25 cellular contexts compared by ENCODE assay signal in the genomic region with DNA sequence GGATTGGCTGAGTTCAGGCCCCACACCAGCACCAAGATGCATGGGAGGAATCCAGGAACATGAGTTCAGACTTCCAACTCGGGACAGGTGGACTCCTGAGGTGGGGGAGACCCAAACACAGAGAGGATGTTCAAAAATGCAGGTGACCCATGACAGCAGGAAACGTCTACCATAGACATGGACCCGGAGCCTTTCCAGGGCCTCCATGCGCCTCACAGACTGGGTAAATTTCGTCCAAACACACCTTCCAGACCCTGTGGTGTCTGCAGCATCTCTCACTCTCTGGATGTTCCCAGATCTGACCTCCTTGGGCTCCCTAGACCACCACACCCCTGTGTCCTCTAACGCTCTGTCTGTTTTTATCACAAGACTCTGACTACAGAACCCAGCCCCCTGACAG.
"Had no signal": no experiment of that assay in that cellular context is flagged by ENCODE, and none has a peak within 500 bp of the region (broad histone marks: within the 10 kb centered on the region; RNA-seq: fewer than 3 reads in every experiment).

No MANE protein-coding gene starts in this region.

- H3K27ac Mint-ChIP-seq: activated CD4-positive, alpha-beta memory T cell treated with anti-CD3 and anti-CD28 coated beads for 36 hours; activated CD4-positive, alpha-beta T cell treated with anti-CD3 and anti-CD28 coated beads, Interleukin-2, amount 10 ng/mL, durations not matched to agents 24 days and 14 days; activated T-helper 17 cell treated with anti-CD3 and anti-CD28 coated beads, Interleukin-2, amount 50 U/mL, for 72 hours had no signal

- ATAC-seq: activated CD4-positive, CD25-positive, alpha-beta regulatory T cell treated with anti-CD3 and anti-CD28 coated beads, Interleukin-2, amount 50 U/mL, for 24 hours; activated T-cell treated with anti-CD3 and anti-CD28 coated beads, Interleukin-2, amount 50 U/mL, for 4 hours; activated T-helper 17 cell treated with anti-CD3 and anti-CD28 coated beads, Interleukin-2, amount 50 U/mL, for 72 hours; right cardiac atrium had no signal

- H3K27me3 ChIP-seq: brain microvascular endothelial cell, upper lobe of left lung, vagina had no signal

- H3K4me1 ChIP-seq: left ventricle myocardium inferior, vagina had no signal

- H3K36me3 ChIP-seq: brain microvascular endothelial cell, left ventricle myocardium inferior, spleen, thoracic aorta, upper lobe of left lung, vagina, WERI-Rb-1 had no signal

- H3K36me3 Mint-ChIP-seq: activated CD4-positive, alpha-beta memory T cell treated with anti-CD3 and anti-CD28 coated beads for 36 hours; naive B cell had no signal

- H3K4me3 ChIP-seq: left ventricle myocardium inferior, lung, spleen, thoracic aorta, upper lobe of left lung, vagina had no signal

- H3K4me3 Mint-ChIP-seq: activated CD4-positive, alpha-beta memory T cell treated with anti-CD3 and anti-CD28 coated beads for 36 hours; activated CD4-positive, alpha-beta T cell treated with anti-CD3 and anti-CD28 coated beads, Interleukin-2, amount 10 ng/mL, durations not matched to agents 24 days and 14 days; activated T-cell treated with anti-CD3 and anti-CD28 coated beads, Interleukin-2, amount 50 U/mL, for 4 hours; activated T-helper 17 cell treated with anti-CD3 and anti-CD28 coated beads, Interleukin-2, amount 50 U/mL, for 72 hours; naive B cell; neural crest cell had no signal

- H3K27ac ChIP-seq: brain microvascular endothelial cell, epithelial cell of prostate, left ventricle myocardium inferior, spleen, thoracic aorta, upper lobe of left lung, vagina, WERI-Rb-1 had no signal

- H3K9me3 Mint-ChIP-seq: activated CD4-positive, alpha-beta memory T cell treated with anti-CD3 and anti-CD28 coated beads for 36 hours; activated CD4-positive, alpha-beta T cell treated with anti-CD3 and anti-CD28 coated beads, Interleukin-2, amount 10 ng/mL, durations not matched to agents 24 days and 14 days; activated T-helper 17 cell treated with anti-CD3 and anti-CD28 coated beads, Interleukin-2, amount 50 U/mL, for 72 hours had no signal

- DNase-seq: activated CD4-positive, alpha-beta memory T cell treated with anti-CD3 and anti-CD28 coated beads for 36 hours; activated CD4-positive, alpha-beta T cell treated with anti-CD3 and anti-CD28 coated beads, Interleukin-2, amount 10 ng/mL, durations not matched to agents 24 days and 14 days; activated gamma-delta T cell treated with Interleukin-2 at 50 U/mL for 16 hours; activated naive CD4-positive, alpha-beta T cell treated with anti-CD3 and anti-CD28 coated beads, Interleukin-2, amount 50 U/mL, for 16 hours; activated T-cell treated with anti-CD3 and anti-CD28 coated beads, Interleukin-2, amount 50 U/mL, for 4 hours; amniotic stem cell; brain microvascular endothelial cell; caudate nucleus; cortex of kidney; left ventricle myocardium inferior; naive B cell; occipital lobe; right cardiac atrium; spleen; stimulated activated naive CD4-positive, alpha-beta T cell treated with Interleukin-2 at 50 U/mL for 16 hours; upper lobe of left lung; WERI-Rb-1 had no signal

- H3K4me1 Mint-ChIP-seq: activated CD4-positive, alpha-beta T cell treated with anti-CD3 and anti-CD28 coated beads, Interleukin-2, amount 10 ng/mL, durations not matched to agents 24 days and 14 days; activated T-helper 17 cell treated with anti-CD3 and anti-CD28 coated beads, Interleukin-2, amount 50 U/mL, for 72 hours; naive B cell had no signal

- H3K9me3 ChIP-seq: thoracic aorta, upper lobe of left lung, vagina had no signal

- H3K79me2 ChIP-seq: parathyroid adenoma had no signal

- H3K9ac ChIP-seq: parathyroid adenoma had no signal
